Comparison of ENCODE assay signal across 8 cellular contexts in genomic region chr1:1020415-1021009, GRCh38. TPM values are rescaled to one million over a fixed set of nuclear protein-coding genes. Genes with fewer than 3 reads are reported as not detected.
A peak's percentile ranks its signal among the peaks of the same experiment; 100 is the strongest.
DNase-seq lines count a peak whose midpoint lies in the region; ATAC-seq and TF ChIP-seq lines count a peak whose summit lies in the region.

No MANE protein-coding gene starts in this region.

- no peak for TF ChIP-seq CTCF in epithelial cell of proximal tubule (conservative IDR thresholded peaks at IDR 0.05; ENCODE audit: low read depth, low read length)
- TF ChIP-seq CTCF in osteocyte (IDR thresholded peaks at IDR 0.05), result no peak

- H3K4me3 ChIP-seq in epithelial cell of proximal tubule (ENCODE audit: low read depth, low read length), result peak overlapping the region; percentile 70

- H3K27me3 Mint-ChIP-seq in osteocyte (ENCODE audit: unreplicated experiment) (no peaks in the 10 kb centered on the region), immature natural killer cell (ENCODE audit: low read depth in 3 of 3) (peaks cover 2 to 7% (median 4%) of the 10 kb centered on the region in 3 donors)

- H3K27ac Mint-ChIP-seq in osteocyte (ENCODE audit: unreplicated experiment), result no peak overlapping the region
- no peak overlapping the region for H3K27ac Mint-ChIP-seq in immature natural killer cell

- DNase-seq in GM03348 (ENCODE audit: low spot score) (peak; percentile 54), OCI-M1 (lab: John Stamatoyannopoulos, UW) (peak; percentile 56), epithelial cell of proximal tubule (ENCODE audit: low read depth) (no peak), osteocyte (ENCODE audit: extremely low spot score, unreplicated experiment) (no peak), immature natural killer cell (no peak), NCI-H146 (lab: John Stamatoyannopoulos, UW) (no peak)
- no peak for DNase-seq in effector CD8-positive, alpha-beta T cell (lab: John Stamatoyannopoulos, UW)

- H3K9me3 Mint-ChIP-seq in osteocyte (ENCODE audit: unreplicated experiment), result no peaks in the 10 kb centered on the region
- no peaks in the 10 kb centered on the region for H3K9me3 Mint-ChIP-seq in immature natural killer cell

- peak overlapping the region; percentile 78 for H3K4me3 Mint-ChIP-seq in osteocyte (ENCODE audit: unreplicated experiment)
- H3K4me3 Mint-ChIP-seq in immature natural killer cell, result no peak overlapping the region

- H3K4me1 Mint-ChIP-seq in osteocyte (ENCODE audit: unreplicated experiment) (peaks cover 32% of the 10 kb centered on the region), immature natural killer cell (peaks cover 11 to 18% of the 10 kb centered on the region in 2 donors)

- H3K36me3 Mint-ChIP-seq in osteocyte (ENCODE audit: unreplicated experiment) (no peaks in the 10 kb centered on the region), immature natural killer cell (peaks cover 0 to 4% (median 0%) of the 10 kb centered on the region in 3 donors)

- ATAC-seq in GM21717 (IDR thresholded peaks at IDR 0.05; ENCODE audit: unreplicated experiment), result peak; percentile 13

RNA-seq across cellular contexts. Expression of gene AGRN, which starts 0.6 kb away (rescaled TPM):
- 261 and 462 TPM in 2 replicates for total RNA-seq in epithelial cell of proximal tubule
- total RNA-seq in osteocyte, result 175 and 191 TPM in 2 replicates
- under 1 TPM in 1 of 3 donors, not detected in 2; 0.87 TPM for polyA plus RNA-seq in immature natural killer cell

RNA-seq across cellular contexts. Expression of gene ISG15, which starts 7.2 kb away (rescaled TPM):
- total RNA-seq in epithelial cell of proximal tubule (66.0 and 75.6 TPM in 2 replicates), osteocyte (29.3 and 30.6 TPM in 2 replicates)
- polyA plus RNA-seq in immature natural killer cell, result 100 to 1,000 TPM; 304 to 360 (median 354) TPM

RNA-seq across cellular contexts. Expression of gene HES4, which starts 20.6 kb away (rescaled TPM):
- total RNA-seq in epithelial cell of proximal tubule (141 and 193 TPM in 2 replicates), osteocyte (75.0 and 79.2 TPM in 2 replicates)
- polyA plus RNA-seq in immature natural killer cell, result 1 to 10 TPM; 2.3 to 7.7 (median 2.4) TPM

RNA-seq across cellular contexts. Expression of gene PERM1, which starts 38.6 kb away (rescaled TPM):
- total RNA-seq in epithelial cell of proximal tubule, result not detected in 2 replicates
- 0.13 TPM in 1 of 2 replicates, not detected in the other for total RNA-seq in osteocyte
- not detected for polyA plus RNA-seq in immature natural killer cell

RNA-seq across cellular contexts. Expression of gene RNF223, which starts 53.6 kb away (rescaled TPM):
- total RNA-seq in epithelial cell of proximal tubule, result 0.36 and 1.6 TPM in 2 replicates
- not detected in 2 replicates for total RNA-seq in osteocyte
- not detected for polyA plus RNA-seq in immature natural killer cell

Comparison
In these comparisons a context has a peak if more than half of its experiments do, and no peak if none do; other contexts are left out.
1. DNase-seq: peak in GM03348 (single experiment) and OCI-M1 (single experiment); none in epithelial cell of proximal tubule (single experiment), osteocyte (single experiment), immature natural killer cell (0 of 3), effector CD8-positive, alpha-beta T cell (single experiment) and NCI-H146 (single experiment).